1 cellular context compared by ENCODE assay signal in genomic region chr6:49629485-49630088, GRCh38. TPM values are rescaled to one million over a fixed set of nuclear protein-coding genes. Genes with fewer than 3 reads are reported as not detected.
"Had no signal": no experiment of that assay in that cellular context is flagged by ENCODE, and none has a peak within 500 bp of the region (broad histone marks: within the 10 kb centered on the region; RNA-seq: fewer than 3 reads in every experiment).

No MANE protein-coding gene starts in this region.

RNA-seq across cellular contexts. Expression of gene RHAG, which starts 7.1 kb away (rescaled TPM):
- total RNA-seq: G401 had no signal
